Comparison of ENCODE assay signal across 8 cellular contexts in the genomic region with DNA sequence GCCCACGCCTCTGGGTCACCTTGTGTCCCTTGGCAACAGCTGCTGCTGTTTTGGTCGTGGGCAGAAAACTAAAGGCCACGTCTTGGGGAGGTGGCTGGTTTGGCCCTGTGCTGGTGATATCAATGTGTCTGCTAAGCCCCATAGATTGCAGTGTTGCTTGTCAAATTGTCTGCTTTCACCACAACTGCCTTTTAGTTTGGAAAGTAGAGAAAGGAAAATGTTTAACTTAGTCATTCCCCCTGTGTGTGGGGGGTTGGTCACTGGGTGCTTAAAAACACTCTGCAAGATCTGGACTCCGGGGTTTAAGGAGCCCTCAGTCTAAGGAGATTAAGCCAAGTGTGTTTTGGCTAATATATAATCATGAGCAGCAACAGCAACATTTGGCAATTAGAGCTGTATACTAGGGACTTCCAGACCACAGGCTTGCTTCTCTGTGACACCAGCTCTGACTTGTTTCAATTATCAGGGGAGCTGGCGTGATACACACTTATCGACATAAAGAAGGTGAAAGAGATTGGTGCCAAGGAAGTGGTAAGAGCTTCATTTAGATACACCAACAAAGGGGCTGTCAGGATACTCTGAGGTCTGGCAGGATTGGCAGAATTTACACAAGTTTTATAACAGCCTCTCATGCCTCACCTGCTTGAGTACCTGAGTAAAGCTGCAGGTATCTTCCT. TPM values are rescaled to one million over a fixed set of nuclear protein-coding genes. Genes with fewer than 3 reads are reported as not detected.
DNase-seq lines count a peak whose midpoint lies in the region; ATAC-seq, FAIRE-seq and TF ChIP-seq lines count a peak whose summit lies in the region.

No MANE protein-coding gene starts in this region.

- H3K4me1 ChIP-seq in OCI-LY1 (ENCODE audit: insufficient read depth, low read length, severe bottlenecking) (peaks cover 70% of the 10 kb centered on the region), pancreas (peaks cover 0 to 30% (median 28%) of the 10 kb centered on the region in 3 donors)

- TF ChIP-seq CTCF in OCI-LY1 (IDR thresholded peaks at IDR 0.05; ENCODE audit: low read length) (no peak), dorsolateral prefrontal cortex (IDR thresholded peaks at IDR 0.05 in 54 of 56, conservative IDR thresholded peaks at IDR 0.05 in 2 of 56; ENCODE audit: low read depth in 1 of 56, partially characterized antibody in 56 of 56) (no peak), pancreas (IDR thresholded peaks at IDR 0.05) (no peak)

- H3K9me3 ChIP-seq in OCI-LY1 (ENCODE audit: low read length), result no peaks in the 10 kb centered on the region
- no peaks in the 10 kb centered on the region for H3K9me3 ChIP-seq in pancreas

- in situ Hi-C loops in Caki2 (cut with HindIII; ENCODE audit: low pct_unique_long_range_greater_than_20kb, low sequenced_read_pairs), result no loop called here

- H3K27ac ChIP-seq in OCI-LY1 (ENCODE audit: low read depth, low read length, poor library complexity, severe bottlenecking), result peak overlapping the region; percentile 64
- H3K27ac ChIP-seq in dorsolateral prefrontal cortex, result peak overlapping the region in 20 of 59 donors; percentile 3 to 90 (median 71)
- peak overlapping the region in 3 of 4 donors; percentile 12 to 95 (median 95) for H3K27ac ChIP-seq in pancreas

- peak overlapping the region; percentile 86 for H3K4me3 ChIP-seq in OCI-LY1 (ENCODE audit: low read depth, low read length, poor library complexity, severe bottlenecking)
- H3K4me3 ChIP-seq in dorsolateral prefrontal cortex, result peak overlapping the region in 35 of 59 donors; percentile 12 to 85 (median 76)
- H3K4me3 ChIP-seq in pancreas, result peak overlapping the region in 1 of 4 donors; percentile 72

- peak overlapping the region; percentile 76 for H3K4me2 ChIP-seq in OCI-LY1 (ENCODE audit: low read length)

- H3F3A ChIP-seq in OCI-LY1 (ENCODE audit: insufficient read depth, low read length), result no peaks in the 10 kb centered on the region

- ATAC-seq in pancreas, result no peak
- ATAC-seq in left lobe of liver, result no peak
- ATAC-seq in HG02885 (IDR thresholded peaks at IDR 0.05; ENCODE audit: poor library complexity, unreplicated experiment), result no peak
- ATAC-seq in GM19035 (IDR thresholded peaks at IDR 0.05; ENCODE audit: unreplicated experiment), result no peak

- peak overlapping the region; percentile 89 for H3K9ac ChIP-seq in OCI-LY1 (ENCODE audit: low read length)

- H3K36me3 ChIP-seq in OCI-LY1 (ENCODE audit: insufficient read depth, low read length) (peaks cover 43% of the 10 kb centered on the region), pancreas (no peaks in the 10 kb centered on the region)

- H4K20me1 ChIP-seq in OCI-LY1 (ENCODE audit: insufficient read depth, low read length), result no peaks in the 10 kb centered on the region

- intact Hi-C loops in dorsolateral prefrontal cortex (cut with DNase I) (loop anchor here in 1 of 2 donors (5.0 kb wide), 1 partner anchor 42 kb away; no protein-coding TSS in a partner anchor), pancreas (cut with DNase I) (loop anchor here in 1 of 3 donors (10.0 kb wide), 1 partner anchor 124 kb away; no protein-coding TSS in a partner anchor)

- H3K79me2 ChIP-seq in OCI-LY1 (ENCODE audit: insufficient read depth, low read length), result peaks cover 71% of the 10 kb centered on the region

- peak; percentile 64 for DNase-seq in Caki2 (ENCODE audit: low read depth)
- DNase-seq in dorsolateral prefrontal cortex, result no peak
- no peak for DNase-seq in pancreas
- DNase-seq in left lobe of liver (ENCODE audit: low spot score), result no peak
- DNase-seq in NCI-H774 (lab: John Stamatoyannopoulos, UW), result no peak

- H3K9me2 ChIP-seq in OCI-LY1 (ENCODE audit: low read depth, low read length), result no peaks in the 10 kb centered on the region

- 14 to 15% methylated on average over 6 of the region's 6 CpGs for WGBS in pancreas, 2 donors

- H3K27me3 ChIP-seq in OCI-LY1 (ENCODE audit: insufficient read depth, low read length) (no peaks in the 10 kb centered on the region), dorsolateral prefrontal cortex (no peaks in the 10 kb centered on the region), pancreas (no peaks in the 10 kb centered on the region)

- FAIRE-seq in pancreas (lab: Jason Lieb, UNC), result no peak

- H2AFZ ChIP-seq in OCI-LY1 (ENCODE audit: low read length), result no peak overlapping the region

RNA-seq across cellular contexts. Expression of gene SMAD3, which starts 3.5 kb away (rescaled TPM):
- total RNA-seq in Caki2 (2014; rRNA removed; shearing (Covaris generic); ENCODE audit: low replicate concordance), result 26.4 and 31.4 TPM in 2 replicates
- total RNA-seq in dorsolateral prefrontal cortex, result 10 to 100 TPM; 14.8 to 63.4 (median 37.5) TPM
- 10 to 100 TPM; 15.6 to 42.5 (median 23.8) TPM for total RNA-seq in pancreas
- polyA plus RNA-seq in pancreas, result 10 to 100 TPM in 1 of 2 donors, 1 to 10 TPM in 1; 7.9 to 13.5 TPM
- total RNA-seq in left lobe of liver, result 17.1 TPM
